Comparison of ENCODE assay signal across 16 cellular contexts in genomic region chr5:72074238-72074637, GRCh38. TPM values are rescaled to one million over a fixed set of nuclear protein-coding genes. Genes with fewer than 3 reads are reported as not detected.
DNase-seq lines count a peak whose midpoint lies in the region; ATAC-seq and TF ChIP-seq lines count a peak whose summit lies in the region.
"Had no signal": no experiment of that assay in that cellular context is flagged by ENCODE, and none has a peak within 500 bp of the region (broad histone marks: within the 10 kb centered on the region; RNA-seq: fewer than 3 reads in every experiment).

No MANE protein-coding gene starts in this region.

- H3K79me2 ChIP-seq in SK-N-SH (ENCODE audit: insufficient read depth) = no peaks in the 10 kb centered on the region

- H3K27me3 ChIP-seq in SK-N-SH (ENCODE audit: insufficient read depth) = no peaks in the 10 kb centered on the region
- no peaks in the 10 kb centered on the region for H3K27me3 ChIP-seq in psoas muscle (ENCODE audit: insufficient read depth in 3 of 3, low read length in 2 of 3)
- H3K27me3 ChIP-seq: BLaER1 had no signal

- H3K9me3 ChIP-seq in SK-N-SH (no peaks in the 10 kb centered on the region), psoas muscle (no peaks in the 10 kb centered on the region)
- H3K9me3 ChIP-seq: BLaER1 had no signal

- CTCF ChIA-PET in SK-N-SH (lab: Yijun Ruan, JAX) = no interaction called here

- H3K4me3 ChIP-seq in SK-N-SH (ENCODE audit: low read depth in 2 of 2, low read length in 1 of 2) (no peak overlapping the region), psoas muscle (no peak overlapping the region)
- H3K4me3 ChIP-seq: BLaER1 had no signal

- peaks cover 6% of the 10 kb centered on the region for H3F3A ChIP-seq in SK-N-SH (replicated peaks; ENCODE audit: insufficient read depth)

- TF ChIP-seq CTCF in SK-N-SH (IDR thresholded peaks at IDR 0.05) (no peak), psoas muscle (IDR thresholded peaks at IDR 0.05) (no peak)

- H4K20me1 ChIP-seq in SK-N-SH (ENCODE audit: insufficient read depth) = no peaks in the 10 kb centered on the region
- H4K20me1 ChIP-seq: BLaER1 had no signal

- H3K4me1 ChIP-seq in SK-N-SH (ENCODE audit: control insufficient read depth in 1 of 2, insufficient read depth in 2 of 2, low read depth in 1 of 2, low read length in 1 of 2) = peaks cover 0 to 5% of the 10 kb centered on the region in 2 experiments; a peak in 1 of 4 replicates
- H3K4me1 ChIP-seq in psoas muscle = no peaks in the 10 kb centered on the region

- DNase-seq in SK-N-SH = no peak
- DNase-seq in NCI-H2029 (lab: John Stamatoyannopoulos, UW) = peak; percentile 67
- DNase-seq in NCI-H69 (lab: John Stamatoyannopoulos, UW) = peak; percentile 63
- peak; percentile 54 for DNase-seq in retina
- DNase-seq in psoas muscle = no peak
- DNase-seq in Ammon's horn (ENCODE audit: low spot score) = no peak
- no peak for DNase-seq in cortex of kidney (lab: John Stamatoyannopoulos, UW)
- DNase-seq: CD8-positive, alpha-beta memory T cell; Kasumi-1; NCI-H1694 treated with DMSO at 0.1 percent for 48 hours; NCI-H446 treated with DMSO at 0.1 percent for 48 hours; Right ventricle myocardium superior; T-helper 17 cell had no signal

- no peak for ATAC-seq in SK-N-SH treated with all-trans-retinoic acid at 6 μM for 48 hours
- ATAC-seq in psoas muscle = no peak
- ATAC-seq: Panc1, T-helper 17 cell had no signal

- H3K27ac ChIP-seq in SK-N-SH (ENCODE audit: low read depth in 2 of 2, low read length in 1 of 2) (no peak overlapping the region), psoas muscle (no peak overlapping the region)
- H3K27ac ChIP-seq: BLaER1 had no signal

- WGBS in SK-N-SH (ENCODE audit: low lambda C conversion rate) = 84% methylated on average over 7 of the region's 7 CpGs
- WGBS in psoas muscle, 3 donors = 69 to 72% (median 70%) methylated on average over 7 of the region's 7 CpGs

- no peak overlapping the region for H3K9ac ChIP-seq in SK-N-SH
- H3K9ac ChIP-seq: BLaER1 had no signal

- H3K4me2 ChIP-seq in SK-N-SH = no peak overlapping the region
- H3K4me2 ChIP-seq: BLaER1 had no signal

- no peak for TF ChIP-seq RAD21 in SK-N-SH (IDR thresholded peaks at IDR 0.05; ENCODE audit: low read length)

- no peaks in the 10 kb centered on the region for H3K9me2 ChIP-seq in SK-N-SH

- H2AFZ ChIP-seq in SK-N-SH (ENCODE audit: low read depth) = no peak overlapping the region

- POLR2A ChIA-PET in SK-N-SH (lab: Yijun Ruan, JAX) = no interaction called here

- intact Hi-C loops in psoas muscle (cut with DNase I) = no loop called here

- TF ChIP-seq EP300 in SK-N-SH (IDR thresholded peaks at IDR 0.05; ENCODE audit: borderline replicate concordance in 1 of 2, low read depth in 1 of 2, low read length in 1 of 2) = no peak

- H3K36me3 ChIP-seq in SK-N-SH (replicated peaks in 1 of 2; ENCODE audit: control insufficient read depth in 1 of 2, insufficient read depth in 2 of 2, low read length in 1 of 2) (no peaks in the 10 kb centered on the region), psoas muscle (ENCODE audit: insufficient read depth in 1 of 2, low read depth in 1 of 2) (no peaks in the 10 kb centered on the region)
- H3K36me3 ChIP-seq: BLaER1 had no signal

TF ChIP-seq in SK-N-SH, 30 proteins besides CTCF, POLR2A, EP300 and RAD21:
- TF ChIP-seq GATA2 (CRISPR knock-in tag; IDR thresholded peaks at IDR 0.05) (0 out of 2 replicates have a peak, but pooled peaks have one; percentile 22), TEAD4 (IDR thresholded peaks at IDR 0.05; ENCODE audit: borderline replicate concordance, insufficient read depth) (no peak)

TF ChIP-seq in SK-N-SH treated with all-trans-retinoic acid at 6 μM for 48 hours, 23 proteins besides CTCF, POLR2A, EP300 and RAD21:
- TF ChIP-seq ARNTL (CRISPR knock-in tag; IDR thresholded peaks at IDR 0.05; ENCODE audit: borderline replicate concordance, low read depth) (no peak), TSHZ2 (CRISPR knock-in tag; IDR thresholded peaks at IDR 0.05) (no peak), PPARA (CRISPR knock-in tag; IDR thresholded peaks at IDR 0.05; ENCODE audit: borderline replicate concordance) (no peak), ZFP3 (CRISPR knock-in tag; IDR thresholded peaks at IDR 0.05) (no peak)

RNA-seq across cellular contexts. Expression of gene MAP1B, which starts 33.0 kb away (rescaled TPM):
- 47.5 and 48.5 TPM in 2 replicates for polyA plus RNA-seq in SK-N-SH (2012; rRNA removed)
- 59.8 and 60.6 TPM in 2 replicates for polyA plus RNA-seq in SK-N-SH (2012; cell fraction: cytosol; rRNA removed)
- 69.5 and 70.5 TPM in 2 replicates for polyA plus RNA-seq in SK-N-SH (2012; cell fraction: nucleus; rRNA removed)
- total RNA-seq in psoas muscle = 10 to 100 TPM in 3 of 4 donors, 1 to 10 TPM in 1; 8.5 to 20.2 (median 13.6) TPM
- polyA plus RNA-seq in psoas muscle = 1 to 10 TPM; 1.1 to 2.1 (median 1.2) TPM

Comparison
In these comparisons a context has a peak if more than half of its experiments do, and no peak if none do; other contexts are left out.
1. DNase-seq: peak in NCI-H2029 (single experiment), NCI-H69 (single experiment) and retina (single experiment); none in SK-N-SH (single experiment), psoas muscle (0 of 2), Ammon's horn (single experiment) and cortex of kidney (single experiment).
2. RNA of gene MAP1B, which starts 33.0 kb away (polyA plus RNA-seq): 47.5 to 70.5 TPM in SK-N-SH; 1.1 to 2.1 TPM in psoas muscle; every median in the first group is over 10 times any median in the second.